In the genomic region with DNA sequence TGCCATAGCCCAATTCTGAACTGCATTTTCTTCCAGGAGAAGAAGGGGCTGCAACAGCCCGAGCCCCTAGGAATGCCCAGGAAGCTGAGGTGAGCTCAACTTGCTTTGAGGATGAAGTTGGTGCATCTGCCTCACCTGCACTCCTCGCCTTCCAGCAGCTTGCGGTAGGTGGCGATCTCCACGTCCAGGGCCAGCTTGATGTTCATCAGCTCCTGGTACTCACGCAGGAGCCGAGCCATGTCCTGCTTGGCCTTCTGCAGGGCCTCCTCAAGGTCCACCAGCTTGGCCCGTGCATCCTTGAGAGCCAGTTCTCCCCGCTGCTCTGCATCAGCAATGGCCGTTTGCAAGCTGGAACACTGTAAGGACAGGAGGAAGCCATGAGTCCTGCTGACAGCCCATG, we compare ENCODE assay signal across 16 cellular contexts.
DNase-seq lines count a peak whose midpoint lies in the region; ATAC-seq, FAIRE-seq and TF ChIP-seq lines count a peak whose summit lies in the region.
"Had no signal": no experiment of that assay in that cellular context is flagged by ENCODE, and none has a peak within 500 bp of the region (broad histone marks: within the 10 kb centered on the region; RNA-seq: fewer than 3 reads in every experiment).

No MANE protein-coding gene starts in this region.

- no peaks in the 10 kb centered on the region for H3K36me3 ChIP-seq in WERI-Rb-1

- H3K4me3 ChIP-seq in LNCaP clone FGC (ENCODE audit: low read depth, low read length) (no peak overlapping the region), WERI-Rb-1 (ENCODE audit: low read depth, low read length) (no peak overlapping the region)

- peak; percentile 49 for TF ChIP-seq CTCF in LNCaP clone FGC (IDR thresholded peaks at IDR 0.05; ENCODE audit: control insufficient read depth, extremely low read depth, insufficient read depth)
- TF ChIP-seq CTCF in WERI-Rb-1 (IDR thresholded peaks at IDR 0.05; ENCODE audit: low read depth, low read length) = peak; percentile 37

- ATAC-seq in GM18498 (IDR thresholded peaks at IDR 0.05; ENCODE audit: unreplicated experiment) = no peak
- no peak for ATAC-seq in GM21367 (IDR thresholded peaks at IDR 0.05; ENCODE audit: unreplicated experiment)

- no peaks in the 10 kb centered on the region for H3K9me3 ChIP-seq in WERI-Rb-1 (ENCODE audit: severe bottlenecking)

- H3K27ac ChIP-seq in WERI-Rb-1 = no peak overlapping the region

- no peak for FAIRE-seq in urothelium cell line (lab: Jason Lieb, UNC)

- peaks cover 94% of the 10 kb centered on the region for H3K27me3 ChIP-seq in WERI-Rb-1 (ENCODE audit: insufficient read depth, low read depth, severe bottlenecking)

- peak; percentile 7 for DNase-seq in stimulated activated CD4-positive, alpha-beta T cell treated with anti-CD3 and anti-CD28 coated beads, Interleukin-15, amount 100 ng/mL, for 24 hours
- DNase-seq in stimulated activated CD4-positive, alpha-beta T cell treated with anti-CD3 and anti-CD28 coated beads, Interleukin-12 subunit alpha, Interleukin-12 subunit beta, amount 100 ng/mL, for 4 hours = no peak
- DNase-seq in LNCaP clone FGC (ENCODE audit: low read depth) = no peak
- no peak for DNase-seq in WERI-Rb-1
- DNase-seq in NCI-H345 treated with DMSO at 0.1 percent for 48 hours (lab: John Stamatoyannopoulos, UW; ENCODE audit: unreplicated experiment) = no peak
- DNase-seq in urothelium cell line (ENCODE audit: low spot score) = no peak
- DNase-seq: ACHN; AML-193; CD4-positive, alpha-beta T cell; NCI-H1417; NCI-H2029; NCI-H510A treated with DMSO at 0.1 percent for 48 hours; OCI-M1; SIG-M5 had no signal
